2 cellular contexts compared by ENCODE assay signal in the genomic region with DNA sequence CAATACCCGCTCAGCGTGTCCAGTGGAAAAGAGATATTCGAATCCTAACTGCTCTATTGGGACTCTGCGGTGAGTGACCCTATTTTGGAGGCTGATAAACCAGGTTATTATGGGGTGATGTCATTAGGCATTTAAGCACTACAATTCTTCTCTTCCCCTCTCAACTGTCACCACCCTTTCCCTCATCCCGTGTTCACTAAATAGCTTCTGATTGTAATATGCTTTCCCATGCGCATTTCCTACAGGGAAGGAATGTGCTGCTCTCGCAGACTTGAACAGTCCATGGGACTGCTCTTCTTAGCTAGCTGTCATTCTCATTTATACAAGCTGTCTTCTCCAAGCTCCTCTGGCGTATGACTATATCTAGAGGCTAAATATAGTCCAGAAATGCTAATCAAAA.
A peak's percentile ranks its signal among the peaks of the same experiment; 100 is the strongest.
TF ChIP-seq lines count a peak whose summit lies in the region.

No MANE protein-coding gene starts in this region.

TF ChIP-seq in K562, 482 proteins besides CTCF, POLR2A, EP300 and RAD21:
- TF ChIP-seq, protein P1, sequence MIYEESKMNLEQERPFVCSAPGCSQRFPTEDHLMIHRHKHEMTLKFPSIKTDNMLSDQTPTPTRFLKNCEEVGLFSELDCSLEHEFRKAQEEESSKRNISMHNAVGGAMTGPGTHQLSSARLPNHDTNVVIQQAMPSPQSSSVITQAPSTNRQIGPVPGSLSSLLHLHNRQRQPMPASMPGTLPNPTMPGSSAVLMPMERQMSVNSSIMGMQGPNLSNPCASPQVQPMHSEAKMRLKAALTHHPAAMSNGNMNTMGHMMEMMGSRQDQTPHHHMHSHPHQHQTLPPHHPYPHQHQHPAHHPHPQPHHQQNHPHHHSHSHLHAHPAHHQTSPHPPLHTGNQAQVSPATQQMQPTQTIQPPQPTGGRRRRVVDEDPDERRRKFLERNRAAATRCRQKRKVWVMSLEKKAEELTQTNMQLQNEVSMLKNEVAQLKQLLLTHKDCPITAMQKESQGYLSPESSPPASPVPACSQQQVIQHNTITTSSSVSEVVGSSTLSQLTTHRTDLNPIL (CRISPR knock-in tag; IDR thresholded peaks at IDR 0.05), result no peak
- peak; percentile 33; the same call in 1 of the 2 replicates for TF ChIP-seq CBFA2T3 (IDR thresholded peaks at IDR 0.05)
- no peak for TF ChIP-seq ZBTB17 (CRISPR knock-in tag; IDR thresholded peaks at IDR 0.05)
- no peak for TF ChIP-seq SMAD1 (IDR thresholded peaks at IDR 0.05; ENCODE audit: low read depth, low read length, partially characterized antibody)
TF ChIP-seq in K562: peak in this region for 1.

TF ChIP-seq in neural cell, 6 proteins besides CTCF, POLR2A, EP300 and RAD21:
- no peak for TF ChIP-seq POLR2AphosphoS5 (IDR thresholded peaks at IDR 0.05)
- TF ChIP-seq TAF1 (IDR thresholded peaks at IDR 0.05; ENCODE audit: low read depth), result no peak
- TF ChIP-seq, protein P2, sequence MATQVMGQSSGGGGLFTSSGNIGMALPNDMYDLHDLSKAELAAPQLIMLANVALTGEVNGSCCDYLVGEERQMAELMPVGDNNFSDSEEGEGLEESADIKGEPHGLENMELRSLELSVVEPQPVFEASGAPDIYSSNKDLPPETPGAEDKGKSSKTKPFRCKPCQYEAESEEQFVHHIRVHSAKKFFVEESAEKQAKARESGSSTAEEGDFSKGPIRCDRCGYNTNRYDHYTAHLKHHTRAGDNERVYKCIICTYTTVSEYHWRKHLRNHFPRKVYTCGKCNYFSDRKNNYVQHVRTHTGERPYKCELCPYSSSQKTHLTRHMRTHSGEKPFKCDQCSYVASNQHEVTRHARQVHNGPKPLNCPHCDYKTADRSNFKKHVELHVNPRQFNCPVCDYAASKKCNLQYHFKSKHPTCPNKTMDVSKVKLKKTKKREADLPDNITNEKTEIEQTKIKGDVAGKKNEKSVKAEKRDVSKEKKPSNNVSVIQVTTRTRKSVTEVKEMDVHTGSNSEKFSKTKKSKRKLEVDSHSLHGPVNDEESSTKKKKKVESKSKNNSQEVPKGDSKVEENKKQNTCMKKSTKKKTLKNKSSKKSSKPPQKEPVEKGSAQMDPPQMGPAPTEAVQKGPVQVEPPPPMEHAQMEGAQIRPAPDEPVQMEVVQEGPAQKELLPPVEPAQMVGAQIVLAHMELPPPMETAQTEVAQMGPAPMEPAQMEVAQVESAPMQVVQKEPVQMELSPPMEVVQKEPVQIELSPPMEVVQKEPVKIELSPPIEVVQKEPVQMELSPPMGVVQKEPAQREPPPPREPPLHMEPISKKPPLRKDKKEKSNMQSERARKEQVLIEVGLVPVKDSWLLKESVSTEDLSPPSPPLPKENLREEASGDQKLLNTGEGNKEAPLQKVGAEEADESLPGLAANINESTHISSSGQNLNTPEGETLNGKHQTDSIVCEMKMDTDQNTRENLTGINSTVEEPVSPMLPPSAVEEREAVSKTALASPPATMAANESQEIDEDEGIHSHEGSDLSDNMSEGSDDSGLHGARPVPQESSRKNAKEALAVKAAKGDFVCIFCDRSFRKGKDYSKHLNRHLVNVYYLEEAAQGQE (IDR thresholded peaks at IDR 0.05; ENCODE audit: borderline replicate concordance), result peak; percentile 87
TF ChIP-seq in neural cell: peak in this region for 1.
